ENCODE assay signal across 8 cellular contexts in the genomic region with DNA sequence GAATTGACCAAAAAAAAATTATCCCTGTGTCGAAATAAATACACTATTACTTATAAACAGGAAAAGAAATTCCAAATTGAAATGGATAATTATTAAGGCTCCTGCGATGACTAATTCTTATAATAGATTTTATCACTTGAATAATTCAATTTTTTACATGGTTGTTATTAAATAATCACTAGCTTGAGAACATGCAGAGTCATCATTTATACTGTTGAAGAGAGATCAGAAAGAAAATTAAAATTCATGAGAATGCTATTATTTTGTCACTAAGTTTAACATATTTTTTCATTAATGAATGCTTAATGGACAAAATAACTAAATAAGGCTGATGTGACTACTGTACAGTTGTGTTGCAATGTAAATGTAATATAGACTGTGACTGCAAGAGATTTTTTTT.
"Had no signal": no experiment of that assay in that cellular context is flagged by ENCODE, and none has a peak within 500 bp of the region (broad histone marks: within the 10 kb centered on the region; RNA-seq: fewer than 3 reads in every experiment).

No MANE protein-coding gene starts in this region.

- FAIRE-seq: G401.6, GM12878, GM12891, GM12892, GM18507, GM19239 had no signal

- ATAC-seq: GM12878 had no signal

- H3K4me3 ChIP-seq: GM12878 had no signal

- DNase-seq: GDM1, GF-D8 had no signal
